Comparison of ENCODE assay signal across 30 cellular contexts in the genomic region with DNA sequence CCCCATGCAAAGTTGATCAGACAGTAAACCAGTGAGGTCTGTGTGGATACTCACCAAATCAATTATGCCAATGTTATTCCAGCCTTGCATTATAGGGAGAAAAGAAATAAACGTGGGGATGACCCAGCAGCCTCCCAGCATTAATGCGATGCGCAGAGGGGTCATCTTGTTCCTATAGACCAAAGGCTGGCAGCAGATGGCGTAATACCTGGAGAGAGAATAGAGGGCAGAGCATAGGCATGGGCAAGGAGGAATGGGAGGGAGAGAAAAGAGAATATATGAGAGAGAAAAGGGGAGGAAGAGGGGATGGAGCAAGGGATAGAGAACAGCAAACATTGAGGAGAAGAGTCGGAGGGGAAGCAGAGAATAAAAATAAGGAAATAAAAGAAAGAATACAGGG.
DNase-seq lines count a peak whose midpoint lies in the region; ATAC-seq, FAIRE-seq and TF ChIP-seq lines count a peak whose summit lies in the region.
"Had no signal": no experiment of that assay in that cellular context is flagged by ENCODE, and none has a peak within 500 bp of the region (broad histone marks: within the 10 kb centered on the region; RNA-seq: fewer than 3 reads in every experiment).

No MANE protein-coding gene starts in this region.

- H3K27me3 ChIP-seq in A673 (replicated peaks; ENCODE audit: insufficient read depth, low read depth, low read length, poor library complexity) (peaks cover 57% of the 10 kb centered on the region), GM23338 (ENCODE audit: insufficient read depth) (no peaks in the 10 kb centered on the region), PC-3 (ENCODE audit: low read length) (peaks cover 83% of the 10 kb centered on the region), H1 (replicated peaks in 1 of 4; ENCODE audit: control insufficient read depth in 3 of 4, extremely low read depth in 1 of 4, insufficient read depth in 3 of 4, low read length in 3 of 4) (no peaks in the 10 kb centered on the region)
- H3K27me3 ChIP-seq: BLaER1, heart right ventricle had no signal

- no peak overlapping the region for H4K91ac ChIP-seq in H1 (replicated peaks; ENCODE audit: insufficient read length, low read length)

- no peak overlapping the region for H2BK20ac ChIP-seq in H1 (ENCODE audit: low read length)

- BruUV-seq in A673 (replicated peaks; lab: Mats Ljungman, UMichigan) (no TSS peak), PC-3 (replicated peaks; lab: Mats Ljungman, UMichigan) (no TSS peak)

- no peak for TF ChIP-seq EP300 in H1 (IDR thresholded peaks at IDR 0.05; ENCODE audit: borderline replicate concordance in 1 of 2, low read depth in 2 of 2, low read length in 2 of 2)

- H3K9me2 ChIP-seq in GM23338 (ENCODE audit: insufficient read depth) (no peaks in the 10 kb centered on the region), PC-3 (replicated peaks; ENCODE audit: low read length) (0 out of 2 replicates have a peak, but pooled peaks cover 3% of the 10 kb centered on the region)

- H3K36me3 ChIP-seq in A673 (ENCODE audit: insufficient read depth, low read length, poor library complexity, severe bottlenecking): no peaks in the 10 kb centered on the region
- H3K36me3 ChIP-seq in GM23338 (ENCODE audit: insufficient read depth): no peaks in the 10 kb centered on the region
- no peaks in the 10 kb centered on the region for H3K36me3 ChIP-seq in PC-3 (ENCODE audit: low read depth, low read length)
- no peaks in the 10 kb centered on the region for H3K36me3 ChIP-seq in H1 (ENCODE audit: control insufficient read depth in 2 of 4, insufficient read depth in 4 of 4, low read length in 3 of 4)
- H3K36me3 ChIP-seq: BLaER1, heart right ventricle had no signal

- no peaks in the 10 kb centered on the region for H3K79me2 ChIP-seq in GM23338 (replicated peaks; ENCODE audit: insufficient read depth)
- no peaks in the 10 kb centered on the region for H3K79me2 ChIP-seq in PC-3 (ENCODE audit: low read length)
- no peaks in the 10 kb centered on the region for H3K79me2 ChIP-seq in H1 (ENCODE audit: control insufficient read depth in 1 of 2, insufficient read depth in 2 of 2, low read length in 2 of 2)

- H3K9ac ChIP-seq in PC-3 (ENCODE audit: low read length): no peak overlapping the region
- no peak overlapping the region for H3K9ac ChIP-seq in H1 (replicated peaks in 1 of 4; ENCODE audit: extremely low read depth in 1 of 4, low read depth in 3 of 4, low read length in 3 of 4)
- H3K9ac ChIP-seq: BLaER1 had no signal

- H3K79me1 ChIP-seq in H1 (ENCODE audit: low read depth, low read length): no peaks in the 10 kb centered on the region

- POLR2A ChIA-PET in A673 (lab: Charles Lee; ENCODE audit: low non-redundant PET) (no interaction called here), PC-3 (lab: Charles Lee; ENCODE audit: unreplicated experiment) (no interaction called here), H1 (lab: Charles Lee; ENCODE audit: partially characterized antibody) (no interaction called here)
- POLR2A ChIA-PET in activated CD4-positive, alpha-beta memory T cell treated with anti-CD3 and anti-CD28 coated beads, Interleukin-2, amount 10 ng/mL, durations not matched to agents 7 days and 5 days (lab: Charles Lee): no interaction called here

- no peaks in the 10 kb centered on the region for H4K20me1 ChIP-seq in GM23338 (replicated peaks; ENCODE audit: insufficient read depth)
- H4K20me1 ChIP-seq in PC-3 (ENCODE audit: low read length): no peaks in the 10 kb centered on the region
- H4K20me1 ChIP-seq in H1 (replicated peaks in 1 of 2; ENCODE audit: control insufficient read depth in 1 of 2, insufficient read depth in 2 of 2, low read length in 2 of 2): no peaks in the 10 kb centered on the region
- H4K20me1 ChIP-seq: BLaER1 had no signal

- no peak overlapping the region for H2BK15ac ChIP-seq in H1 (ENCODE audit: low read length)

- H4K5ac ChIP-seq in H1 (ENCODE audit: insufficient read length, low read depth, low read length): no peak overlapping the region

- no peaks in the 10 kb centered on the region for H3F3A ChIP-seq in GM23338 (replicated peaks; ENCODE audit: low read depth)
- no peaks in the 10 kb centered on the region for H3F3A ChIP-seq in PC-3 (ENCODE audit: low read length, unreplicated experiment)

- peak; percentile 12 to 47; a peak in 2 of 4 replicates for TF ChIP-seq RAD21 in H1 (IDR thresholded peaks at IDR 0.05 in 1 of 2, conservative IDR thresholded peaks at IDR 0.05 in 1 of 2; ENCODE audit: low read depth in 2 of 2, low read length in 2 of 2)

- DNase-seq in A673 (ENCODE audit: low spot score) (peak; percentile 7), GM23338 (ENCODE audit: low spot score) (peak; percentile 45), PC-3 (peak; percentile 44), H1 (ENCODE audit: low read depth in 1 of 2, low spot score in 2 of 2) (peak in 1 of 2 experiments; percentile 50), epidermal melanocyte (ENCODE audit: insufficient read length, low spot score) (no peak), HT-29 (ENCODE audit: low spot score) (no peak)
- no peak for DNase-seq in natural killer cell treated with Interleukin-12 subunit alpha and Interleukin-12 subunit beta and Interleukin-15 and Interleukin-18, amount 100 ng/mL, for 72 hours (ENCODE audit: low spot score)
- no peak for DNase-seq in activated CD4-positive, alpha-beta memory T cell treated with anti-CD3 and anti-CD28 coated beads, Interleukin-2, amount 10 ng/mL, durations not matched to agents 7 days and 5 days
- DNase-seq: activated B cell treated with CpG ODN at 0.5 μM for 24 hours; activated naive CD4-positive, alpha-beta T cell treated with anti-CD3 and anti-CD28 coated beads, Interleukin-2, amount 50 U/mL, for 16 hours; amniotic stem cell; effector CD4-positive, alpha-beta T cell; erythroblast; heart right ventricle; HFFc6; KBM-7; naive B cell; NCI-H1417 treated with DMSO at 0.1 percent for 48 hours; occipital lobe; stimulated activated naive CD4-positive, alpha-beta T cell treated with Interleukin-2 at 50 U/mL for 16 hours; T-helper 9 cell had no signal

- H2AK5ac ChIP-seq in H1 (ENCODE audit: low read depth, low read length): no peak overlapping the region

- FAIRE-seq in H1 (lab: Jason Lieb, UNC): no peak
- FAIRE-seq: colon, GM12878, HTR-8/SVneo had no signal

- H3K18ac ChIP-seq in H1 (ENCODE audit: extremely low read depth, low read length): no peak overlapping the region

- CTCF ChIA-PET in A673 (lab: Charles Lee) (no interaction called here), PC-3 (lab: Charles Lee) (no interaction called here), H1 (lab: Charles Lee; ENCODE audit: partially characterized antibody) (interaction anchor here (1.2 to 2.7 kb wide), 5 partner anchors 63 to 208 kb away, joined by 3 to 15 read pairs (median 4); no protein-coding TSS in a partner anchor)
- CTCF ChIA-PET in activated CD4-positive, alpha-beta memory T cell treated with anti-CD3 and anti-CD28 coated beads, Interleukin-2, amount 10 ng/mL, durations not matched to agents 7 days and 5 days (lab: Charles Lee): no interaction called here

- 77% methylated on average over 5 of the region's 5 CpGs; no CpG with 5 or more reads in 1 of the 2 experiments for WGBS in H1 (ENCODE audit: extremely low coverage in 1 of 2, insufficient coverage in 1 of 2, insufficient read length in 1 of 2, insufficient replicate concordance in 2 of 2, low coverage in 1 of 2, low lambda C conversion rate in 2 of 2, missing lambda C conversion rate in 1 of 2), 2 experiments

- no peak overlapping the region for H3K4me3 ChIP-seq in A673 (ENCODE audit: low read depth, low read length, poor library complexity, severe bottlenecking)
- H3K4me3 ChIP-seq in GM23338: no peak overlapping the region
- no peak overlapping the region for H3K4me3 ChIP-seq in PC-3 (ENCODE audit: low read length)
- H3K4me3 ChIP-seq in H1 (ENCODE audit: extremely low read depth in 1 of 4, insufficient read depth in 2 of 4, low read depth in 3 of 4, low read length in 4 of 4): no peak overlapping the region
- H3K4me3 ChIP-seq: BLaER1, GM12878, heart right ventricle, SK-N-MC had no signal

- H3K4me1 ChIP-seq in A673 (ENCODE audit: insufficient read depth, low read length, poor library complexity, severe bottlenecking): no peaks in the 10 kb centered on the region
- no peaks in the 10 kb centered on the region for H3K4me1 ChIP-seq in GM23338 (ENCODE audit: insufficient read depth)
- no peaks in the 10 kb centered on the region for H3K4me1 ChIP-seq in PC-3 (ENCODE audit: insufficient read depth, low read length)
- no peaks in the 10 kb centered on the region for H3K4me1 ChIP-seq in H1 (replicated peaks in 1 of 4; ENCODE audit: control insufficient read depth in 3 of 4, insufficient read depth in 4 of 4, low read length in 3 of 4)
- H3K4me1 ChIP-seq: BLaER1, Caco-2, heart right ventricle had no signal

- H2BK5ac ChIP-seq in H1 (ENCODE audit: low read depth, low read length): no peak overlapping the region

- no peak overlapping the region for H3K23ac ChIP-seq in H1 (ENCODE audit: insufficient read length)

- H3K4me2 ChIP-seq in GM23338: no peak overlapping the region
- no peak overlapping the region for H3K4me2 ChIP-seq in PC-3 (ENCODE audit: low read length)
- H3K4me2 ChIP-seq in H1 (ENCODE audit: insufficient read depth in 1 of 2, low read depth in 2 of 2, low read length in 2 of 2): no peak overlapping the region
- H3K4me2 ChIP-seq: BLaER1 had no signal

- H3K4me1 Mint-ChIP-seq in GM23338: no peaks in the 10 kb centered on the region; the same call in 2 of the 3 replicates
- H3K4me1 Mint-ChIP-seq in natural killer cell treated with Interleukin-12 subunit alpha and Interleukin-12 subunit beta and Interleukin-15 and Interleukin-18, amount 100 ng/mL, for 72 hours (ENCODE audit: low read depth in 2 of 2): no peaks in the 10 kb centered on the region
- H3K4me1 Mint-ChIP-seq in activated CD4-positive, alpha-beta memory T cell treated with anti-CD3 and anti-CD28 coated beads, Interleukin-2, amount 10 ng/mL, durations not matched to agents 7 days and 5 days: no peaks in the 10 kb centered on the region
- H3K4me1 Mint-ChIP-seq: activated B cell treated with CpG ODN at 0.5 μM for 24 hours, mesothelial cell of epicardium, naive B cell had no signal

- H4K8ac ChIP-seq in H1 (ENCODE audit: extremely low read depth, insufficient read depth, low read length): no peak overlapping the region

- H3K9me3 ChIP-seq in A673 (ENCODE audit: low read depth, low read length, poor library complexity, severe bottlenecking): no peaks in the 10 kb centered on the region
- no peaks in the 10 kb centered on the region for H3K9me3 ChIP-seq in PC-3 (ENCODE audit: low read length)
- H3K9me3 ChIP-seq in H1 (ENCODE audit: insufficient read depth in 2 of 2, low read depth in 1 of 2, low read length in 1 of 2): no peaks in the 10 kb centered on the region
- H3K9me3 ChIP-seq: BLaER1, Caco-2, heart right ventricle had no signal

- no peaks in the 10 kb centered on the region; the same call in 2 of the 3 replicates for H3K9me3 Mint-ChIP-seq in GM23338
- H3K9me3 Mint-ChIP-seq in natural killer cell treated with Interleukin-12 subunit alpha and Interleukin-12 subunit beta and Interleukin-15 and Interleukin-18, amount 100 ng/mL, for 72 hours: no peaks in the 10 kb centered on the region
- H3K9me3 Mint-ChIP-seq in activated CD4-positive, alpha-beta memory T cell treated with anti-CD3 and anti-CD28 coated beads, Interleukin-2, amount 10 ng/mL, durations not matched to agents 7 days and 5 days: no peaks in the 10 kb centered on the region
- H3K9me3 Mint-ChIP-seq: activated B cell treated with CpG ODN at 0.5 μM for 24 hours; activated T-helper 1 cell treated with anti-CD3 and anti-CD28 coated beads, Interleukin-12 subunit alpha, Interleukin-12 subunit beta, Interleukin-2, Interleukin-4 antibody, amounts not matched to agents 30 ng/mL and 10 ng/mL and 1 ng/mL, durations not matched to agents 14 hours and 24 hours and 36 hours; HFFc6; mesothelial cell of epicardium had no signal

- intact Hi-C loops in A673 (cut with micrococcal nuclease; ENCODE audit: unreplicated experiment) (no loop called here), PC-3 (cut with micrococcal nuclease) (loop anchor here (1.0 to 10.0 kb wide), 2 partner anchors 162 to 208 kb away; no protein-coding TSS in a partner anchor)

- H3K27ac Mint-ChIP-seq in GM23338: no peak overlapping the region
- no peak overlapping the region for H3K27ac Mint-ChIP-seq in natural killer cell treated with Interleukin-12 subunit alpha and Interleukin-12 subunit beta and Interleukin-15 and Interleukin-18, amount 100 ng/mL, for 72 hours
- no peak overlapping the region for H3K27ac Mint-ChIP-seq in activated CD4-positive, alpha-beta memory T cell treated with anti-CD3 and anti-CD28 coated beads, Interleukin-2, amount 10 ng/mL, durations not matched to agents 7 days and 5 days
- H3K27ac Mint-ChIP-seq: activated B cell treated with CpG ODN at 0.5 μM for 24 hours; activated T-helper 1 cell treated with anti-CD3 and anti-CD28 coated beads, Interleukin-12 subunit alpha, Interleukin-12 subunit beta, Interleukin-2, Interleukin-4 antibody, amounts not matched to agents 30 ng/mL and 10 ng/mL and 1 ng/mL, durations not matched to agents 14 hours and 24 hours and 36 hours; HFFc6; mesothelial cell of epicardium; naive B cell had no signal

- no peaks in the 10 kb centered on the region for H3K23me2 ChIP-seq in H1 (ENCODE audit: low read depth, low read length)

- ATAC-seq in GM23338: peak; percentile 77
- ATAC-seq in PC-3: peak; percentile 86
- ATAC-seq in natural killer cell treated with Interleukin-12 subunit alpha and Interleukin-12 subunit beta and Interleukin-15 and Interleukin-18, amount 100 ng/mL, for 72 hours: no peak
- ATAC-seq: GM12878, heart right ventricle, left lobe of liver had no signal

- H3K27me3 Mint-ChIP-seq in GM23338 (ENCODE audit: insufficient read depth, low read depth, poor library complexity): peaks cover 2% of the 10 kb centered on the region
- H3K27me3 Mint-ChIP-seq in natural killer cell treated with Interleukin-12 subunit alpha and Interleukin-12 subunit beta and Interleukin-15 and Interleukin-18, amount 100 ng/mL, for 72 hours: peaks cover 26 to 50% of the 10 kb centered on the region in 2 donors
- peaks cover 4% of the 10 kb centered on the region for H3K27me3 Mint-ChIP-seq in activated CD4-positive, alpha-beta memory T cell treated with anti-CD3 and anti-CD28 coated beads, Interleukin-2, amount 10 ng/mL, durations not matched to agents 7 days and 5 days

- no peak overlapping the region for H3K14ac ChIP-seq in H1 (ENCODE audit: insufficient read length)

- H3K56ac ChIP-seq in H1 (replicated peaks; ENCODE audit: insufficient read length, low read depth, low read length): no peak overlapping the region

- no peak overlapping the region for H3K4ac ChIP-seq in H1 (replicated peaks; ENCODE audit: insufficient read length, low read depth, low read length)

- no peak overlapping the region for H3K27ac ChIP-seq in A673 (ENCODE audit: low read depth, low read length, poor library complexity, severe bottlenecking)
- H3K27ac ChIP-seq in GM23338 (ENCODE audit: low read depth): no peak overlapping the region
- H3K27ac ChIP-seq in PC-3 (ENCODE audit: low read length): no peak overlapping the region
- no peak overlapping the region for H3K27ac ChIP-seq in H1 (ENCODE audit: low read depth, low read length)
- H3K27ac ChIP-seq: BLaER1, heart right ventricle, SK-N-MC had no signal

- no peak overlapping the region for H2BK120ac ChIP-seq in H1 (replicated peaks; ENCODE audit: low read depth, low read length)

- H2BK12ac ChIP-seq in H1 (ENCODE audit: low read depth, low read length): no peak overlapping the region

- H2AFZ ChIP-seq in GM23338 (no peak overlapping the region), PC-3 (ENCODE audit: low read length) (no peak overlapping the region), H1 (ENCODE audit: low read length) (no peak overlapping the region)

- H3K36me3 Mint-ChIP-seq in GM23338 (ENCODE audit: low read depth): no peaks in the 10 kb centered on the region
- no peaks in the 10 kb centered on the region for H3K36me3 Mint-ChIP-seq in natural killer cell treated with Interleukin-12 subunit alpha and Interleukin-12 subunit beta and Interleukin-15 and Interleukin-18, amount 100 ng/mL, for 72 hours
- no peaks in the 10 kb centered on the region for H3K36me3 Mint-ChIP-seq in activated CD4-positive, alpha-beta memory T cell treated with anti-CD3 and anti-CD28 coated beads, Interleukin-2, amount 10 ng/mL, durations not matched to agents 7 days and 5 days (ENCODE audit: low read depth)
- H3K36me3 Mint-ChIP-seq: mesothelial cell of epicardium, naive B cell had no signal

- TF ChIP-seq POLR2A in H1 (IDR thresholded peaks at IDR 0.05; ENCODE audit: control extremely low read depth in 1 of 2, low read depth in 2 of 2, low read length in 2 of 2): no peak

- TF ChIP-seq CTCF in A673 (conservative IDR thresholded peaks at IDR 0.05; ENCODE audit: low read depth, low read length) (0 out of 2 replicates have a peak, but pooled peaks have one; percentile 16), GM23338 (conservative IDR thresholded peaks at IDR 0.05; ENCODE audit: low read depth in 2 of 2) (peak; percentile 46 to 66), PC-3 (conservative IDR thresholded peaks at IDR 0.05; ENCODE audit: low read depth, low read length) (peak; percentile 59), H1 (IDR thresholded peaks at IDR 0.05; ENCODE audit: control extremely low read depth in 1 of 3, insufficient read depth in 1 of 3, low read depth in 1 of 3, low read length in 3 of 3) (peak in 2 of 3 experiments; percentile 24 to 32; a peak in 2 of 4 replicates)

- H3K4me3 Mint-ChIP-seq in GM23338: no peak overlapping the region
- H3K4me3 Mint-ChIP-seq in natural killer cell treated with Interleukin-12 subunit alpha and Interleukin-12 subunit beta and Interleukin-15 and Interleukin-18, amount 100 ng/mL, for 72 hours: no peak overlapping the region
- H3K4me3 Mint-ChIP-seq in activated CD4-positive, alpha-beta memory T cell treated with anti-CD3 and anti-CD28 coated beads, Interleukin-2, amount 10 ng/mL, durations not matched to agents 7 days and 5 days: no peak overlapping the region
- H3K4me3 Mint-ChIP-seq: activated B cell treated with CpG ODN at 0.5 μM for 24 hours; activated T-helper 1 cell treated with anti-CD3 and anti-CD28 coated beads, Interleukin-12 subunit alpha, Interleukin-12 subunit beta, Interleukin-2, Interleukin-4 antibody, amounts not matched to agents 30 ng/mL and 10 ng/mL and 1 ng/mL, durations not matched to agents 14 hours and 24 hours and 36 hours; HFFc6; mesothelial cell of epicardium; naive B cell had no signal

Comparison
In these comparisons a context has a peak if more than half of its experiments do, and no peak if none do; other contexts are left out.
1. DNase-seq: peak in A673 (single experiment), GM23338 (single experiment) and PC-3 (single experiment); none in epidermal melanocyte (single experiment), HT-29 (single experiment), natural killer cell treated with Interleukin-12 subunit alpha and Interleukin-12 subunit beta and Interleukin-15 and Interleukin-18, amount 100 ng/mL, for 72 hours (single experiment) and activated CD4-positive, alpha-beta memory T cell treated with anti-CD3 and anti-CD28 coated beads, Interleukin-2, amount 10 ng/mL, durations not matched to agents 7 days and 5 days (single experiment).
2. ATAC-seq: peak in GM23338 (single experiment) and PC-3 (single experiment); none in natural killer cell treated with Interleukin-12 subunit alpha and Interleukin-12 subunit beta and Interleukin-15 and Interleukin-18, amount 100 ng/mL, for 72 hours (0 of 2).
3. Peak in every context shown above with its lines, with median percentiles within 50 percentile points of each other: CTCF ChIP-seq.